Comparison of ENCODE assay signal across 17 cellular contexts in genomic region chr11:29452131-29452530, GRCh38.
DNase-seq lines count a peak whose midpoint lies in the region; TF ChIP-seq lines count a peak whose summit lies in the region.
"Had no signal": no experiment of that assay in that cellular context is flagged by ENCODE, and none has a peak within 500 bp of the region (broad histone marks: within the 10 kb centered on the region; RNA-seq: fewer than 3 reads in every experiment).

No MANE protein-coding gene starts in this region.

- no peak overlapping the region for H3K4me2 ChIP-seq in mammary epithelial cell (ENCODE audit: insufficient read depth, low read depth, low read length)

- intact Hi-C loops in mammary epithelial cell (cut with micrococcal nuclease) = no loop called here

- peak overlapping the region; percentile 57 for H2AFZ ChIP-seq in mammary epithelial cell (ENCODE audit: low read depth, low read length)

- peaks cover 4% of the 10 kb centered on the region for H3K4me1 ChIP-seq in mammary epithelial cell (ENCODE audit: insufficient read depth, low read length)
- H3K4me1 ChIP-seq: transverse colon had no signal

- dilution Hi-C loops in mammary epithelial cell (cut with HindIII; ENCODE audit: low sequenced_read_pairs) = no loop called here

- no peak overlapping the region for H3K9ac ChIP-seq in mammary epithelial cell (ENCODE audit: insufficient read depth, low read length)

- TF ChIP-seq CTCF in mammary epithelial cell (conservative IDR thresholded peaks at IDR 0.05 in 1 of 2, IDR thresholded peaks at IDR 0.05 in 1 of 2; ENCODE audit: extremely low read depth in 1 of 2, insufficient read depth in 1 of 2, low read depth in 1 of 2, low read length in 2 of 2) = no peak

- CTCF ChIA-PET in mammary epithelial cell (lab: Charles Lee; ENCODE audit: low non-redundant PET) = interaction anchor here (0.5 to 0.7 kb wide), 2 partner anchors 810 to 1462 kb away, joined by 6 to 41 read pairs; no protein-coding TSS in a partner anchor

- H3K36me3 ChIP-seq in mammary epithelial cell (ENCODE audit: insufficient read depth, low read length) = no peaks in the 10 kb centered on the region
- H3K36me3 ChIP-seq: ovary, transverse colon had no signal

- peaks cover 2% of the 10 kb centered on the region for H3K27me3 ChIP-seq in mammary epithelial cell (ENCODE audit: insufficient read depth, low read length)
- H3K27me3 ChIP-seq: ovary, transverse colon had no signal

- H3K4me3 ChIP-seq in mammary epithelial cell (replicated peaks in 1 of 3; ENCODE audit: insufficient read depth in 1 of 3, low read depth in 2 of 3, low read length in 3 of 3) = no peak overlapping the region
- H3K4me3 ChIP-seq: ovary, transverse colon had no signal

- H3K27ac ChIP-seq in mammary epithelial cell (ENCODE audit: insufficient read depth, low read depth, low read length) = no peak overlapping the region
- H3K27ac ChIP-seq: ovary, transverse colon had no signal

- H3K9me3 ChIP-seq in mammary epithelial cell (replicated peaks; ENCODE audit: insufficient read depth, low read length) = no peaks in the 10 kb centered on the region
- H3K9me3 ChIP-seq: ovary, transverse colon had no signal

- peak; percentile 2 for DNase-seq in ACHN
- DNase-seq in HT1080 (ENCODE audit: low read depth) = peak; percentile 93
- peak; percentile 59 for DNase-seq in mammary epithelial cell
- peak; percentile 89 for DNase-seq in kidney tubule cell (ENCODE audit: low spot score)
- no peak for DNase-seq in activated CD4-positive, CD25-positive, alpha-beta regulatory T cell treated with anti-CD3 and anti-CD28 coated beads, Interleukin-2, amount 50 U/mL, for 72 hours
- no peak for DNase-seq in activated naive CD4-positive, alpha-beta T cell treated with anti-CD3 and anti-CD28 coated beads, Interleukin-2, amount 50 U/mL, for 16 hours
- no peak for DNase-seq in foreskin melanocyte
- no peak for DNase-seq in midbrain (lab: John Stamatoyannopoulos, UW)
- DNase-seq: activated CD8-positive, alpha-beta T cell treated with anti-CD3 and anti-CD28 coated beads for 36 hours; cerebellar nuclear complex; KG1; NCI-H1694 treated with DMSO at 0.1 percent for 48 hours; NCI-H748 treated with DMSO at 0.1 percent for 48 hours; ovary; SHP77 treated with DMSO at 0.1 percent for 48 hours; stimulated activated CD8-positive, alpha-beta memory T cell treated with anti-CD3 and anti-CD28 coated beads, Interleukin-4, amount 100 ng/mL, for 48 hours; transverse colon had no signal

- in situ Hi-C loops in ACHN (cut with HindIII; ENCODE audit: low pct_ligation_motif_present, low pct_unique_long_range_greater_than_20kb, low sequenced_read_pairs) = no loop called here
- in situ Hi-C loops in mammary epithelial cell (cut with MboI; ENCODE audit: low sequenced_read_pairs in 2 of 2) = no loop called here

- BruUV-seq in mammary epithelial cell (replicated peaks; lab: Mats Ljungman, UMichigan) = no TSS peak

- 33% methylated on average over 1 of the region's 1 CpG for WGBS in mammary epithelial cell (ENCODE audit: low coverage, missing lambda C conversion rate)

- H3K79me2 ChIP-seq in mammary epithelial cell (ENCODE audit: insufficient read depth, low read length) = no peaks in the 10 kb centered on the region

- no peaks in the 10 kb centered on the region for H4K20me1 ChIP-seq in mammary epithelial cell (ENCODE audit: insufficient read depth, low read length)

Comparison
In these comparisons a context has a peak if more than half of its experiments do, and no peak if none do; other contexts are left out.
1. DNase-seq: peak in ACHN (single experiment), HT1080 (single experiment), mammary epithelial cell (single experiment) and kidney tubule cell (single experiment); none in activated CD4-positive, CD25-positive, alpha-beta regulatory T cell treated with anti-CD3 and anti-CD28 coated beads, Interleukin-2, amount 50 U/mL, for 72 hours (single experiment), activated naive CD4-positive, alpha-beta T cell treated with anti-CD3 and anti-CD28 coated beads, Interleukin-2, amount 50 U/mL, for 16 hours (single experiment), foreskin melanocyte (single experiment) and midbrain (single experiment).